Comparison of ENCODE assay signal across 8 cellular contexts in genomic region chr14:97841762-97842161, GRCh38.
"Had no signal": no experiment of that assay in that cellular context is flagged by ENCODE, and none has a peak within 500 bp of the region (broad histone marks: within the 10 kb centered on the region; RNA-seq: fewer than 3 reads in every experiment).

No MANE protein-coding gene starts in this region.

- H3K9me3 ChIP-seq: HAP-1 had no signal

- ATAC-seq: GM23338, HCT116, HepG2 had no signal

- H3K4me3 Mint-ChIP-seq: GM23338, HFFc6, IgD-negative memory B cell had no signal

- H3K9me3 Mint-ChIP-seq: GM23338 had no signal

- DNase-seq: HFFc6, KBM-7 had no signal

- H3K27ac Mint-ChIP-seq: GM23338, HFFc6, IgD-negative memory B cell had no signal

- H2AFZ ChIP-seq: GM23338 had no signal

- H3K4me2 ChIP-seq: GM23338 had no signal

- H3K36me3 Mint-ChIP-seq: IgD-negative memory B cell had no signal

- H3K27ac ChIP-seq: HL-60 had no signal

- H3K4me1 ChIP-seq: HAP-1 had no signal

- H3K4me1 Mint-ChIP-seq: IgD-negative memory B cell had no signal
